Comparison of ENCODE assay signal across 8 cellular contexts in the genomic region with DNA sequence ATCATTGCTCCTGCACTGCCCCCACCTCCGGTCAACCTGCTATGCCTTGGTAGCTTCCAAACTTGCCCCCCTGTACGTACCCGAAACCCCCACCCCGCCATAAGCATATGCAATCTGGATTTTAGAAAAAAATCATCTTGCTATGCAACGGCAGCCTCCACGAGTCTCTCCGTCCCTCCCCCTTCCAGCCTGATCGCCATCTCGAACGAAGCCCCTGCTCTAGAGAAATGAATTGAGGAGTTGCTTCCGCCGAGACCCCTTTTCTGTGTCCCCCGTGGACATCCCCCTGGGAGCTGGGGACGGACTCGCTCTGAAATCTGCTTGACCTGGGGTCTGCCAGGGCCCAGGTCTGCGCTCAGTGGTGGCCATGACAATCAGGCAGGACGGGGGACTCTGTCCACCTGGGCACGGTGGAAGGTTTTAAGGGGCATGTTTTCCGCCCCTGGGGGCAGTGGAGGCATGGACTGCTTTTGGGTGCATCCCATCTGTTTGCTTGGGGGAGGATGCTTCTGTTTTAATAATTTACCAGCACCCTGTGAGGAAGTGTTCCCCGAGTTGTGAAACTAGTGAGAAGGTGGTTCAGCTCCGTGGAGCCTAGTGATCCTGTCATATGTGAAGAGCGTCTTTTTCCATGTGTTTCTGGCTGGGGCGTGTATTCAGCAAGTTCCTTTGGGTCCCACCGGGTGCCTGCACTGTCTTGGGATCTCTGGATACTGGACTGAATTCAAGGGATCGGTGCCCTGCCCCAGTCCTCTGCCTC. TPM values are rescaled to one million over a fixed set of nuclear protein-coding genes. Genes with fewer than 3 reads are reported as not detected.
A peak's percentile ranks its signal among the peaks of the same experiment; 100 is the strongest.
DNase-seq lines count a peak whose midpoint lies in the region; ATAC-seq, FAIRE-seq and TF ChIP-seq lines count a peak whose summit lies in the region.

No MANE protein-coding gene starts in this region.

- no peak for DNase-seq in Calu3
- peak; percentile 22 for DNase-seq in activated CD8-positive, alpha-beta T cell treated with anti-CD3 and anti-CD28 coated beads for 36 hours
- DNase-seq in iPS DF 6.9 (ENCODE audit: low read depth, low spot score), result no peak
- DNase-seq in small intestine, result peak; percentile 38
- no peak for DNase-seq in NCI-H146 (lab: John Stamatoyannopoulos, UW)

- intact Hi-C loops in Calu3 (cut with micrococcal nuclease; ENCODE audit: unreplicated experiment), result loop anchor here (5.0 kb wide), 1 partner anchor 158 kb away; no protein-coding TSS in a partner anchor
- intact Hi-C loops in activated CD8-positive, alpha-beta T cell treated with anti-CD3 and anti-CD28 coated beads for 36 hours (cut with micrococcal nuclease), result no loop called here

- H3K27ac ChIP-seq in HUES64 (ENCODE audit: low read depth, low read length) (no peak overlapping the region), iPS DF 6.9 (ENCODE audit: low read length) (no peak overlapping the region), small intestine (ENCODE audit: low read depth in 1 of 2, low read length in 1 of 2) (peak overlapping the region in 1 of 2 donors; percentile 17)

- no peaks in the 10 kb centered on the region for H3K9me3 Mint-ChIP-seq in Calu3 (ENCODE audit: low read depth, unreplicated experiment)
- H3K9me3 Mint-ChIP-seq in activated CD8-positive, alpha-beta T cell treated with anti-CD3 and anti-CD28 coated beads for 36 hours, result no peaks in the 10 kb centered on the region

- H3K4me1 Mint-ChIP-seq in Calu3 (ENCODE audit: low read depth, unreplicated experiment), result peaks cover 28% of the 10 kb centered on the region
- H3K4me1 Mint-ChIP-seq in activated CD8-positive, alpha-beta T cell treated with anti-CD3 and anti-CD28 coated beads for 36 hours (ENCODE audit: low read depth), result peaks cover 39% of the 10 kb centered on the region

- H3K4me3 Mint-ChIP-seq in Calu3 (ENCODE audit: low read depth, unreplicated experiment), result peak overlapping the region; percentile 89
- peak overlapping the region; percentile 95 for H3K4me3 Mint-ChIP-seq in activated CD8-positive, alpha-beta T cell treated with anti-CD3 and anti-CD28 coated beads for 36 hours

- no peaks in the 10 kb centered on the region; the same call in 1 of the 2 replicates for H3K36me3 ChIP-seq in HUES64 (ENCODE audit: insufficient read depth, low read length)
- no peaks in the 10 kb centered on the region for H3K36me3 ChIP-seq in iPS DF 6.9 (ENCODE audit: control insufficient read depth, insufficient read depth, low read length)
- H3K36me3 ChIP-seq in small intestine (ENCODE audit: control insufficient read depth in 2 of 2, insufficient read depth in 2 of 2, low read length in 2 of 2), result no peaks in the 10 kb centered on the region

- H3K27me3 Mint-ChIP-seq in Calu3 (ENCODE audit: unreplicated experiment), result no peaks in the 10 kb centered on the region
- no peaks in the 10 kb centered on the region for H3K27me3 Mint-ChIP-seq in activated CD8-positive, alpha-beta T cell treated with anti-CD3 and anti-CD28 coated beads for 36 hours

- peak overlapping the region; percentile 74 for H3K4me3 ChIP-seq in HUES64 (ENCODE audit: low read length)
- H3K4me3 ChIP-seq in iPS DF 6.9 (ENCODE audit: low read length), result peak overlapping the region; percentile 56
- H3K4me3 ChIP-seq in small intestine (ENCODE audit: low read depth in 1 of 2, low read length in 2 of 2), result peak overlapping the region; percentile 67 to 88

- H3K27me3 ChIP-seq in HUES64 (ENCODE audit: insufficient read depth, low read length) (0 out of 2 replicates have a peak, but pooled peaks cover 3% of the 10 kb centered on the region), iPS DF 6.9 (ENCODE audit: control insufficient read depth, insufficient read depth, low read length) (no peaks in the 10 kb centered on the region), small intestine (ENCODE audit: control insufficient read depth in 2 of 2, insufficient read depth in 2 of 2, low read length in 2 of 2) (no peaks in the 10 kb centered on the region)

- H3K36me3 Mint-ChIP-seq in Calu3 (ENCODE audit: insufficient read depth, unreplicated experiment), result peaks cover 35% of the 10 kb centered on the region
- peaks cover 10% of the 10 kb centered on the region for H3K36me3 Mint-ChIP-seq in activated CD8-positive, alpha-beta T cell treated with anti-CD3 and anti-CD28 coated beads for 36 hours (ENCODE audit: low read depth)

- H3K9ac ChIP-seq in HUES64 (ENCODE audit: low read depth, low read length), result peak overlapping the region; percentile 57

- no peaks in the 10 kb centered on the region for H3K4me1 ChIP-seq in HUES64 (ENCODE audit: insufficient read depth, low read length)
- H3K4me1 ChIP-seq in iPS DF 6.9 (ENCODE audit: control insufficient read depth, insufficient read depth, low read length), result peaks cover 4% of the 10 kb centered on the region; the same call in 1 of the 2 replicates
- peaks cover 0 to 4% of the 10 kb centered on the region in 2 donors for H3K4me1 ChIP-seq in small intestine (ENCODE audit: control insufficient read depth in 2 of 2, insufficient read depth in 1 of 2, low read depth in 1 of 2, low read length in 1 of 2)

- H3K27ac Mint-ChIP-seq in Calu3 (ENCODE audit: unreplicated experiment), result peak overlapping the region; percentile 71
- peak overlapping the region; percentile 83 for H3K27ac Mint-ChIP-seq in activated CD8-positive, alpha-beta T cell treated with anti-CD3 and anti-CD28 coated beads for 36 hours

- TSS peak; percentile 62 for BruUV-seq in Calu3 (replicated peaks; lab: Mats Ljungman, UMichigan)

- TF ChIP-seq CTCF in Calu3 (IDR thresholded peaks at IDR 0.05; ENCODE audit: unreplicated experiment), result no peak
- TF ChIP-seq CTCF in activated CD8-positive, alpha-beta T cell treated with anti-CD3 and anti-CD28 coated beads for 36 hours (IDR thresholded peaks at IDR 0.05), result no peak

- no peak for FAIRE-seq in small intestine (lab: Jason Lieb, UNC)

- POLR2A ChIA-PET in activated CD8-positive, alpha-beta T cell treated with anti-CD3 and anti-CD28 coated beads for 36 hours (lab: Charles Lee), result interaction anchor here (0.8 to 1.9 kb wide), 6 partner anchors 8 to 721 kb away, joined by 3 to 5 read pairs (median 3); no protein-coding TSS in a partner anchor

- WGBS in HUES64, result 4% methylated on average over 25 of the region's 25 CpGs
- no CpG with 5 or more reads among the region's 25 CpGs for WGBS in iPS DF 6.9 (ENCODE audit: insufficient coverage, insufficient read length)
- WGBS in small intestine, 3 donors, result 2 to 6% (median 4%) methylated on average over 25 of the region's 25 CpGs

- H3K9me3 ChIP-seq in HUES64 (ENCODE audit: insufficient read depth, low read depth, low read length), result no peaks in the 10 kb centered on the region
- H3K9me3 ChIP-seq in iPS DF 6.9 (ENCODE audit: control insufficient read depth, insufficient read depth, low read length), result no peaks in the 10 kb centered on the region; the same call in 1 of the 2 replicates
- no peaks in the 10 kb centered on the region for H3K9me3 ChIP-seq in small intestine (ENCODE audit: control insufficient read depth, low read depth)

- CTCF ChIA-PET in Calu3 (lab: Charles Lee), result interaction anchor here (1.3 to 1.5 kb wide), 2 partner anchors 9 to 61 kb away, joined by 3 to 4 read pairs; no protein-coding TSS in a partner anchor
- CTCF ChIA-PET in activated CD8-positive, alpha-beta T cell treated with anti-CD3 and anti-CD28 coated beads for 36 hours (lab: Charles Lee), result interaction anchor here (1.3 to 5.6 kb wide), 6 partner anchors 58 to 160 kb away, joined by 4 to 30 read pairs (median 5); no protein-coding TSS in a partner anchor

- ATAC-seq in activated CD8-positive, alpha-beta T cell treated with anti-CD3 and anti-CD28 coated beads for 36 hours, result no peak
- ATAC-seq in HG03196 (IDR thresholded peaks at IDR 0.05; ENCODE audit: unreplicated experiment) (no peak), GM19035 (IDR thresholded peaks at IDR 0.05; ENCODE audit: unreplicated experiment) (no peak)

RNA-seq across cellular contexts. Expression of gene KDM4B, which starts 1.0 kb away (rescaled TPM):
- total RNA-seq in Calu3 (2022), result 13.9 and 15.2 TPM in 2 replicates
- 13.5 TPM for polyA plus RNA-seq in HUES64 (2013, experiment 1 of 2)
- 19.5 TPM for polyA plus RNA-seq in HUES64 (2013, experiment 2 of 2)
- total RNA-seq in activated CD8-positive, alpha-beta T cell treated with anti-CD3 and anti-CD28 coated beads for 36 hours, result 10 to 100 TPM; 46.3 to 46.6 TPM
- 10 to 100 TPM in 1 of 3 donors, 1 to 10 TPM in 2; 8.1 to 11.4 (median 9.8) TPM for polyA plus RNA-seq in small intestine

Comparison
In these comparisons a context has a peak if more than half of its experiments do, and no peak if none do; other contexts are left out.
1. DNase-seq: peak in activated CD8-positive, alpha-beta T cell treated with anti-CD3 and anti-CD28 coated beads for 36 hours (single experiment) and small intestine (single experiment); none in Calu3 (single experiment), iPS DF 6.9 (single experiment) and NCI-H146 (single experiment).
2. Peak in every context shown above with its lines, with median percentiles within 50 percentile points of each other: H3K4me3 ChIP-seq.